In genomic region chr16:58129097-58129936, GRCh38 we compare ENCODE assay signal across 8 cellular contexts. TPM values are rescaled to one million over a fixed set of nuclear protein-coding genes. Genes with fewer than 3 reads are reported as not detected.
A peak's percentile ranks its signal among the peaks of the same experiment; 100 is the strongest.
DNase-seq lines count a peak whose midpoint lies in the region; ATAC-seq and TF ChIP-seq lines count a peak whose summit lies in the region.

Gene CFAP20 (minus strand): TSS chr16:58129381. CDS start chr16:58129115, 266 bp downstream.

- peak within 1 kb of the TSS; percentile 79 for H3K4me2 ChIP-seq in mammary epithelial cell (ENCODE audit: insufficient read depth, low read depth, low read length)

- H3K27me3 ChIP-seq in WERI-Rb-1 (ENCODE audit: insufficient read depth, low read depth, severe bottlenecking): no peaks in the 10 kb centered on the region
- no peaks in the 10 kb centered on the region for H3K27me3 ChIP-seq in mammary epithelial cell (ENCODE audit: insufficient read depth, low read length)
- H3K27me3 ChIP-seq in skeletal muscle tissue (ENCODE audit: control insufficient read depth in 3 of 3, insufficient read depth in 3 of 3, low read length in 3 of 3): no peaks in the 10 kb centered on the region

- H4K20me1 ChIP-seq in mammary epithelial cell (ENCODE audit: insufficient read depth, low read length): no peaks in the 10 kb centered on the region

- H3K4me3 ChIP-seq in WERI-Rb-1 (ENCODE audit: low read depth, low read length) (peak within 1 kb of the TSS; percentile 99), mammary epithelial cell (replicated peaks in 1 of 3; ENCODE audit: insufficient read depth in 1 of 3, low read depth in 2 of 3, low read length in 3 of 3) (peak within 1 kb of the TSS; percentile 76 to 98 (median 78)), iPS-18c (ENCODE audit: insufficient read depth, low read depth, low read length) (peak within 1 kb of the TSS; percentile 95), skeletal muscle tissue (ENCODE audit: low read length in 3 of 3) (peak within 1 kb of the TSS; percentile 82 to 93 (median 89))

- H3K9ac ChIP-seq in mammary epithelial cell (ENCODE audit: insufficient read depth, low read length) (peak within 1 kb of the TSS; percentile 84), skeletal muscle tissue (ENCODE audit: low read depth in 1 of 3, low read length in 3 of 3) (peak within 1 kb of the TSS; percentile 78 to 93 (median 84))

- peaks cover 45% of the 10 kb centered on the region for H3K79me2 ChIP-seq in mammary epithelial cell (ENCODE audit: insufficient read depth, low read length)

- DNase-seq in ACHN (peak; percentile 100), NCI-H2227 (lab: John Stamatoyannopoulos, UW; ENCODE audit: unreplicated experiment) (peak; percentile 98), WERI-Rb-1 (peak; percentile 99), mammary epithelial cell (peak; percentile 100)

- TF ChIP-seq CTCF in WERI-Rb-1 (IDR thresholded peaks at IDR 0.05; ENCODE audit: low read depth, low read length) (no peak), mammary epithelial cell (conservative IDR thresholded peaks at IDR 0.05 in 1 of 2, IDR thresholded peaks at IDR 0.05 in 1 of 2; ENCODE audit: extremely low read depth in 1 of 2, insufficient read depth in 1 of 2, low read depth in 1 of 2, low read length in 2 of 2) (no peak)

- ATAC-seq in GM18873 (IDR thresholded peaks at IDR 0.05; ENCODE audit: low FRiP score, unreplicated experiment) (peak; percentile 89), HG03139 (IDR thresholded peaks at IDR 0.05; ENCODE audit: unreplicated experiment) (peak; percentile 75)

- CTCF ChIA-PET in mammary epithelial cell (lab: Charles Lee; ENCODE audit: low non-redundant PET): interaction anchor here (0.6 kb wide), 2 partner anchors 131 to 556 kb away, joined by 3 to 9 read pairs; no protein-coding TSS in a partner anchor

- dilution Hi-C loops in mammary epithelial cell (cut with HindIII; ENCODE audit: low sequenced_read_pairs): loop anchor here (10.0 kb wide), 1 partner anchor 225 kb away; no protein-coding TSS in a partner anchor

- peaks cover 8% of the 10 kb centered on the region for H3K9me3 ChIP-seq in WERI-Rb-1 (ENCODE audit: severe bottlenecking)
- H3K9me3 ChIP-seq in mammary epithelial cell (replicated peaks; ENCODE audit: insufficient read depth, low read length): no peaks in the 10 kb centered on the region
- H3K9me3 ChIP-seq in iPS-18c (ENCODE audit: control insufficient read depth, insufficient read depth, low read length): no peaks in the 10 kb centered on the region
- no peaks in the 10 kb centered on the region for H3K9me3 ChIP-seq in skeletal muscle tissue (ENCODE audit: control insufficient read depth in 3 of 3, low read length in 3 of 3)

- H3K27ac ChIP-seq in WERI-Rb-1 (peak within 1 kb of the TSS; percentile 93), mammary epithelial cell (ENCODE audit: insufficient read depth, low read depth, low read length) (peak within 1 kb of the TSS; percentile 78), skeletal muscle tissue (ENCODE audit: low read depth, low read length) (peak within 1 kb of the TSS; percentile 82)

- in situ Hi-C loops in ACHN (cut with HindIII; ENCODE audit: low pct_ligation_motif_present, low pct_unique_long_range_greater_than_20kb, low sequenced_read_pairs) (loop anchor here (10.0 kb wide), 1 partner anchor 105 kb away; the partner anchor contains the start of gene MMP15), mammary epithelial cell (cut with MboI; ENCODE audit: low sequenced_read_pairs in 2 of 2) (loop anchor here in 1 of 2 donors (10.0 kb wide), 1 partner anchor 105 kb away; the partner anchor contains the start of gene MMP15)

- WGBS in mammary epithelial cell (ENCODE audit: low coverage, missing lambda C conversion rate): 3% methylated on average over 60 of the region's 70 CpGs

- peaks cover 6% of the 10 kb centered on the region; the same call in 1 of the 2 replicates for H3K36me3 ChIP-seq in WERI-Rb-1
- H3K36me3 ChIP-seq in mammary epithelial cell (ENCODE audit: insufficient read depth, low read length): no peaks in the 10 kb centered on the region
- no peaks in the 10 kb centered on the region for H3K36me3 ChIP-seq in skeletal muscle tissue (ENCODE audit: control insufficient read depth in 3 of 3, insufficient read depth in 3 of 3, low read length in 3 of 3)

- intact Hi-C loops in mammary epithelial cell (cut with micrococcal nuclease): loop anchor here (2.0 to 5.0 kb wide), 2 partner anchors 69 to 178 kb away; partner anchors contain the start of gene CSNK2A2

- peak within 1 kb of the TSS; percentile 94 for H2AFZ ChIP-seq in mammary epithelial cell (ENCODE audit: low read depth, low read length)

- no TSS peak for BruUV-seq in mammary epithelial cell (replicated peaks; lab: Mats Ljungman, UMichigan)

- H3K4me1 ChIP-seq in mammary epithelial cell (ENCODE audit: insufficient read depth, low read length): peaks cover 26% of the 10 kb centered on the region
- peaks cover 30 to 41% (median 31%) of the 10 kb centered on the region in 3 donors for H3K4me1 ChIP-seq in skeletal muscle tissue (ENCODE audit: control insufficient read depth in 3 of 3, insufficient read depth in 3 of 3, low read length in 3 of 3)

RNA-seq across cellular contexts. Expression of gene CFAP20, which starts in this region (rescaled TPM):
- total RNA-seq in mammary epithelial cell (10 to 100 TPM; 40.7 to 43.6 TPM), skeletal muscle tissue (47.5 TPM)
- 51.3 TPM for polyA plus RNA-seq in mammary epithelial cell
- polyA minus RNA-seq in mammary epithelial cell: 33.4 TPM

Comparison
In these comparisons a context has a peak if more than half of its experiments do, and no peak if none do; other contexts are left out.
1. Peak in every context shown above with its lines: DNase-seq, ATAC-seq, H3K4me3 ChIP-seq and H3K27ac ChIP-seq.